Comparison of ENCODE assay signal across 8 cellular contexts in genomic region chr9:110148868-110149267, GRCh38. TPM values are rescaled to one million over a fixed set of nuclear protein-coding genes. Genes with fewer than 3 reads are reported as not detected.
A peak's percentile ranks its signal among the peaks of the same experiment; 100 is the strongest.
DNase-seq lines count a peak whose midpoint lies in the region; ATAC-seq and TF ChIP-seq lines count a peak whose summit lies in the region.

No MANE protein-coding gene starts in this region.

- intact Hi-C loops in CD8-positive, alpha-beta T cell (cut with DNase I, micrococcal nuclease) = no loop called here
- intact Hi-C loops in gastrocnemius medialis (cut with DNase I; ENCODE audit: low total_unique reads) = no loop called here

- H3K9me2 ChIP-seq in MM.1S (replicated peaks; ENCODE audit: insufficient read depth, low read length) = no peaks in the 10 kb centered on the region

- no peak for DNase-seq in CD8-positive, alpha-beta T cell
- DNase-seq in MM.1S (peak; percentile 29), gastrocnemius medialis (no peak), NCI-H1930 (lab: John Stamatoyannopoulos, UW) (no peak)
- no peak for DNase-seq in effector memory CD4-positive, alpha-beta T cell

- no peak overlapping the region for H3K27ac ChIP-seq in CD8-positive, alpha-beta T cell (ENCODE audit: low read depth, low read length)
- H3K27ac ChIP-seq in MM.1S (ENCODE audit: low read length) = peak overlapping the region; percentile 87
- peak overlapping the region; percentile 26 for H3K27ac ChIP-seq in effector memory CD4-positive, alpha-beta T cell (ENCODE audit: insufficient read depth, low read length, poor library complexity, severe bottlenecking)
- peak overlapping the region; percentile 20 to 60 (median 44) for H3K27ac ChIP-seq in gastrocnemius medialis

- no peaks in the 10 kb centered on the region for H3K27me3 ChIP-seq in CD8-positive, alpha-beta T cell (ENCODE audit: insufficient read depth, low read length)
- H3K27me3 ChIP-seq in MM.1S (replicated peaks; ENCODE audit: insufficient read depth, low read length) (no peaks in the 10 kb centered on the region), gastrocnemius medialis (no peaks in the 10 kb centered on the region)
- no peaks in the 10 kb centered on the region for H3K27me3 ChIP-seq in effector memory CD4-positive, alpha-beta T cell (replicated peaks; ENCODE audit: control insufficient read depth, insufficient read depth, low read length, poor library complexity, severe bottlenecking)

- peak overlapping the region; percentile 82 for H3K4me2 ChIP-seq in MM.1S (ENCODE audit: low read depth, low read length)

- no peaks in the 10 kb centered on the region for H3K9me3 ChIP-seq in CD8-positive, alpha-beta T cell (ENCODE audit: low read length)
- H3K9me3 ChIP-seq in MM.1S (replicated peaks; ENCODE audit: insufficient read depth, low read length) = no peaks in the 10 kb centered on the region
- H3K9me3 ChIP-seq in effector memory CD4-positive, alpha-beta T cell (ENCODE audit: control insufficient read depth, low read length) = no peaks in the 10 kb centered on the region
- no peaks in the 10 kb centered on the region for H3K9me3 ChIP-seq in gastrocnemius medialis

- peaks cover 100% of the 10 kb centered on the region for H3K79me2 ChIP-seq in MM.1S (ENCODE audit: low read length)

- H3K4me3 Mint-ChIP-seq in CD8-positive, alpha-beta T cell = peak overlapping the region; percentile 83

- CTCF ChIA-PET in CD8-positive, alpha-beta T cell (lab: Charles Lee) = interaction anchor here (2.5 kb wide), 1 partner anchor 245 kb away, joined by 10 read pairs; no protein-coding TSS in a partner anchor

- no peaks in the 10 kb centered on the region for H4K20me1 ChIP-seq in MM.1S (ENCODE audit: insufficient read depth, low read length)

- no peaks in the 10 kb centered on the region for H3K27me3 Mint-ChIP-seq in CD8-positive, alpha-beta T cell (ENCODE audit: low read depth)

- H3K4me1 Mint-ChIP-seq in CD8-positive, alpha-beta T cell (ENCODE audit: low read depth) = peaks cover 31% of the 10 kb centered on the region

- H3K9ac ChIP-seq in MM.1S (ENCODE audit: low read length) = peak overlapping the region; percentile 74

- no peaks in the 10 kb centered on the region for H3K36me3 ChIP-seq in CD8-positive, alpha-beta T cell (ENCODE audit: insufficient read depth, low read length)
- H3K36me3 ChIP-seq in MM.1S (replicated peaks; ENCODE audit: insufficient read depth, low read length) = no peaks in the 10 kb centered on the region
- no peaks in the 10 kb centered on the region for H3K36me3 ChIP-seq in effector memory CD4-positive, alpha-beta T cell (ENCODE audit: control insufficient read depth, insufficient read depth, low read length)
- no peaks in the 10 kb centered on the region for H3K36me3 ChIP-seq in gastrocnemius medialis

- H3F3A ChIP-seq in MM.1S (ENCODE audit: insufficient read depth, low read length) = peaks cover 68% of the 10 kb centered on the region

- POLR2A ChIA-PET in CD8-positive, alpha-beta T cell (lab: Charles Lee) = interaction anchor here (1.9 kb wide), 1 partner anchor 8 kb away, joined by 5 read pairs; no protein-coding TSS in a partner anchor

- peak overlapping the region; percentile 31 for H3K4me3 ChIP-seq in CD8-positive, alpha-beta T cell (ENCODE audit: low read depth, low read length)
- H3K4me3 ChIP-seq in MM.1S (ENCODE audit: low read length) (peak overlapping the region; percentile 71), gastrocnemius medialis (no peak overlapping the region)
- H3K4me3 ChIP-seq in effector memory CD4-positive, alpha-beta T cell (ENCODE audit: insufficient read depth, low read depth, low read length, poor library complexity, severe bottlenecking) = peak overlapping the region; percentile 24

- TF ChIP-seq CTCF in CD8-positive, alpha-beta T cell (IDR thresholded peaks at IDR 0.05) = no peak
- TF ChIP-seq CTCF in MM.1S (IDR thresholded peaks at IDR 0.05; ENCODE audit: low read length) = no peak
- TF ChIP-seq CTCF in gastrocnemius medialis (IDR thresholded peaks at IDR 0.05 in 4 of 5, conservative IDR thresholded peaks at IDR 0.05 in 1 of 5) = no peak

- no peaks in the 10 kb centered on the region for H3K36me3 Mint-ChIP-seq in CD8-positive, alpha-beta T cell

- H3K9me3 Mint-ChIP-seq in CD8-positive, alpha-beta T cell = no peaks in the 10 kb centered on the region

- no peak for ATAC-seq in CD8-positive, alpha-beta T cell
- no peak for ATAC-seq in gastrocnemius medialis
- no peak for ATAC-seq in GM21528 (IDR thresholded peaks at IDR 0.05; ENCODE audit: low FRiP score, unreplicated experiment)
- no peak for ATAC-seq in GM21367 (IDR thresholded peaks at IDR 0.05; ENCODE audit: unreplicated experiment)
- no peak for ATAC-seq in HG03354 (IDR thresholded peaks at IDR 0.05; ENCODE audit: poor library complexity, severe bottlenecking, unreplicated experiment)

- peaks cover 5% of the 10 kb centered on the region for H3K4me1 ChIP-seq in CD8-positive, alpha-beta T cell (ENCODE audit: insufficient read depth, low read length)
- H3K4me1 ChIP-seq in MM.1S (ENCODE audit: low read length) (peaks cover 73% of the 10 kb centered on the region), gastrocnemius medialis (peaks cover 7 to 15% of the 10 kb centered on the region in 2 donors)
- H3K4me1 ChIP-seq in effector memory CD4-positive, alpha-beta T cell (ENCODE audit: control insufficient read depth, insufficient read depth, low read length, poor library complexity, severe bottlenecking) = no peaks in the 10 kb centered on the region

- H3K27ac Mint-ChIP-seq in CD8-positive, alpha-beta T cell = peak overlapping the region; percentile 89

- TF ChIP-seq POLR2A in gastrocnemius medialis (IDR thresholded peaks at IDR 0.05) = no peak

- in situ Hi-C loops in gastrocnemius medialis (cut with MboI; ENCODE audit: low sequenced_read_pairs in 4 of 4) = loop anchor here in 1 of 4 donors (10.0 kb wide), 1 partner anchor 244 kb away; no protein-coding TSS in a partner anchor

- H2AFZ ChIP-seq in MM.1S (ENCODE audit: low read length) = no peak overlapping the region

RNA-seq across cellular contexts. Expression of gene C9orf152, which starts 59.1 kb away (rescaled TPM):
- not detected for total RNA-seq in CD8-positive, alpha-beta T cell
- total RNA-seq in gastrocnemius medialis = not detected

Comparison
In these comparisons a context has a peak if more than half of its experiments do, and no peak if none do; other contexts are left out.
1. H3K4me3 ChIP-seq: peak in CD8-positive, alpha-beta T cell (single experiment), MM.1S (single experiment) and effector memory CD4-positive, alpha-beta T cell (single experiment); none in gastrocnemius medialis (0 of 4).